1 cellular context compared by ENCODE assay signal in the genomic region with DNA sequence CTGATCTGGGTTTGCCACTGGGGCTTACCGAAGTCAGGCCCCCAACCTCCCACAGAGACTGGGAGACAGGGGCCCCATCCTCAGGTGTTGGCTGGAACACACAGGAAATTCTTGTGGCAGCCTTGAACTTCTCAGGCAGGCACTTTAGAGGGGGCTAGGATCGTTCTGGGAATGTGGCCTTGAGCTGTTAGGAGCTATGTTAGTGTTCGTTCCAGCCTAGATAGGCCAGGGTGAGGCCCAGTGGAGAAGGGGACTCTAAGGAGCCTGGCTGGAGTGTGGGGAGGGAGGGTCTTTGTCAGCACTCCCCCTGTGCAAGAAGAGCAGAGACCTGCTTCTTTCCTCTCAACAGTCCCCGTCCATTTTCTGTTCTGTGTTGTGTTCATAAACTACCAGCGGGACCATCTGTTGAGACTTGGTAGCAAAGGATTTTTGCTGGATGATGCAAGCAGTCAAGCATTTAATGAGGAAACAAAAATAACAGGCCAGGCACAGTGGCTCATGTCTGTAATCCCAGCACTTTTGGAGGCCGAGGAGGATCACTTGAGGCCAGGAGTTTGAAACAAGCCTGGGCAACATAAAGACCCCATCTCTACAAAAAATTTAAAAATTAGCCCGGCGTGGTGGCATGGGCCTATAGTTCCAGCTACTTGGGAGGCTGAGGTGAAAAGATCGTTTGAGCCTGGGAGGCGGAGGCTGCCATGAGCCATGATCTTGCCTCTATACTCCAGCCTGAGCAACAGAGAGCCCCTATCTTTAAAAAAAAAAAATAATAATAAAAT.
A peak's percentile ranks its signal among the peaks of the same experiment; 100 is the strongest.
TF ChIP-seq lines count a peak whose summit lies in the region.

No MANE protein-coding gene starts in this region.

TF ChIP-seq in HepG2, 621 proteins besides CTCF, POLR2A, EP300 and RAD21 (continued from another document and continues in another):
- TF ChIP-seq NFIC (IDR thresholded peaks at IDR 0.05; ENCODE audit: low read length) (no peak), CEBPB (IDR thresholded peaks at IDR 0.05; ENCODE audit: borderline replicate concordance, low read depth, low read length) (peak; percentile 67; the same call in 1 of the 2 replicates), CBFB (CRISPR knock-in tag; IDR thresholded peaks at IDR 0.05) (peak; percentile 25; the same call in 1 of the 2 replicates), ZNF317 (CRISPR knock-in tag; IDR thresholded peaks at IDR 0.05) (peak; percentile 45; the same call in 1 of the 2 replicates), ELF3 (CRISPR knock-in tag; IDR thresholded peaks at IDR 0.05) (peak; percentile 13; the same call in 1 of the 2 replicates), ZNF34 (CRISPR knock-in tag; IDR thresholded peaks at IDR 0.05; ENCODE audit: borderline replicate concordance) (0 out of 2 replicates have a peak, but pooled peaks have one; percentile 39), ZNF230 (CRISPR knock-in tag; IDR thresholded peaks at IDR 0.05) (no peak), MAZ (IDR thresholded peaks at IDR 0.05; ENCODE audit: borderline replicate concordance, low read depth, low read length) (no peak), MAZ (CRISPR knock-in tag; IDR thresholded peaks at IDR 0.05; ENCODE audit: low read depth) (0 out of 2 replicates have a peak, but pooled peaks have one; percentile 18), ADNP (CRISPR knock-in tag; IDR thresholded peaks at IDR 0.05) (no peak), HMG20A (CRISPR knock-in tag; IDR thresholded peaks at IDR 0.05; ENCODE audit: borderline replicate concordance) (peak; percentile 22; the same call in 1 of the 2 replicates), FOXC1 (CRISPR knock-in tag; IDR thresholded peaks at IDR 0.05; ENCODE audit: borderline replicate concordance) (no peak), HMG20B (CRISPR knock-in tag; conservative IDR thresholded peaks at IDR 0.05) (no peak), BCL6 (CRISPR knock-in tag; IDR thresholded peaks at IDR 0.05) (peak; percentile 26; the same call in 1 of the 2 replicates), STAT5B (CRISPR knock-in tag; IDR thresholded peaks at IDR 0.05) (no peak), ZFAT (CRISPR knock-in tag; conservative IDR thresholded peaks at IDR 0.05) (no peak)
- TF ChIP-seq, protein P1, sequence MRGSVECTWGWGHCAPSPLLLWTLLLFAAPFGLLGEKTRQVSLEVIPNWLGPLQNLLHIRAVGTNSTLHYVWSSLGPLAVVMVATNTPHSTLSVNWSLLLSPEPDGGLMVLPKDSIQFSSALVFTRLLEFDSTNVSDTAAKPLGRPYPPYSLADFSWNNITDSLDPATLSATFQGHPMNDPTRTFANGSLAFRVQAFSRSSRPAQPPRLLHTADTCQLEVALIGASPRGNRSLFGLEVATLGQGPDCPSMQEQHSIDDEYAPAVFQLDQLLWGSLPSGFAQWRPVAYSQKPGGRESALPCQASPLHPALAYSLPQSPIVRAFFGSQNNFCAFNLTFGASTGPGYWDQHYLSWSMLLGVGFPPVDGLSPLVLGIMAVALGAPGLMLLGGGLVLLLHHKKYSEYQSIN (CRISPR knock-in tag; IDR thresholded peaks at IDR 0.05; ENCODE audit: borderline replicate concordance), result no peak
- TF ChIP-seq, protein P2, sequence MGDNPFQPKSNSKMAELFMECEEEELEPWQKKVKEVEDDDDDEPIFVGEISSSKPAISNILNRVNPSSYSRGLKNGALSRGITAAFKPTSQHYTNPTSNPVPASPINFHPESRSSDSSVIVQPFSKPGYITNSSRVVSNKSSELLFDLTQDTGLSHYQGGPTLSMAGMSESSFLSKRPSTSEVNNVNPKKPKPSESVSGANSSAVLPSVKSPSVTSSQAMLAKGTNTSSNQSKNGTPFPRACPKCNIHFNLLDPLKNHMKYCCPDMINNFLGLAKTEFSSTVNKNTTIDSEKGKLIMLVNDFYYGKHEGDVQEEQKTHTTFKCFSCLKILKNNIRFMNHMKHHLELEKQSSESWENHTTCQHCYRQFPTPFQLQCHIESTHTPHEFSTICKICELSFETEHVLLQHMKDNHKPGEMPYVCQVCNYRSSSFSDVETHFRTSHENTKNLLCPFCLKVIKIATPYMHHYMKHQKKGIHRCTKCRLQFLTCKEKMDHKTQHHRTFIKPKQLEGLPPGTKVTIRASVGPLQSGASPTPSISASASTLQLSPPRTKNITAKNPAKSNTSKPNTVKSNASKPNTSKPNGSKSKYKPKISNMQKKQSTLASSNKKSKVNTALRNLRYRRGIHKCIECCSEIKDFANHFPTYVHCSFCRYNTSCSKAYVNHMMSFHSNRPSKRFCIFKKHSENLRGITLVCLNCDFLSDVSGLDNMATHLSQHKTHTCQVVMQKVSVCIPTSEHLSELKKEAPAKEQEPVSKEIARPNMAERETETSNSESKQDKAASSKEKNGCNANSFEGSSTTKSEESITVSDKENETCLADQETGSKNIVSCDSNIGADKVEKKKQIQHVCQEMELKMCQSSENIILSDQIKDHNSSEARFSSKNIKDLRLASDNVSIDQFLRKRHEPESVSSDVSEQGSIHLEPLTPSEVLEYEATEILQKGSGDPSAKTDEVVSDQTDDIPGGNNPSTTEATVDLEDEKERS (CRISPR knock-in tag; IDR thresholded peaks at IDR 0.05), result no peak
- TF ChIP-seq, protein P3, sequence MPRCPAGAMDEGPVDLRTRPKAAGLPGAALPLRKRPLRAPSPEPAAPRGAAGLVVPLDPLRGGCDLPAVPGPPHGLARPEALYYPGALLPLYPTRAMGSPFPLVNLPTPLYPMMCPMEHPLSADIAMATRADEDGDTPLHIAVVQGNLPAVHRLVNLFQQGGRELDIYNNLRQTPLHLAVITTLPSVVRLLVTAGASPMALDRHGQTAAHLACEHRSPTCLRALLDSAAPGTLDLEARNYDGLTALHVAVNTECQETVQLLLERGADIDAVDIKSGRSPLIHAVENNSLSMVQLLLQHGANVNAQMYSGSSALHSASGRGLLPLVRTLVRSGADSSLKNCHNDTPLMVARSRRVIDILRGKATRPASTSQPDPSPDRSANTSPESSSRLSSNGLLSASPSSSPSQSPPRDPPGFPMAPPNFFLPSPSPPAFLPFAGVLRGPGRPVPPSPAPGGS (CRISPR knock-in tag; IDR thresholded peaks at IDR 0.05), result no peak
- TF ChIP-seq, protein P4, sequence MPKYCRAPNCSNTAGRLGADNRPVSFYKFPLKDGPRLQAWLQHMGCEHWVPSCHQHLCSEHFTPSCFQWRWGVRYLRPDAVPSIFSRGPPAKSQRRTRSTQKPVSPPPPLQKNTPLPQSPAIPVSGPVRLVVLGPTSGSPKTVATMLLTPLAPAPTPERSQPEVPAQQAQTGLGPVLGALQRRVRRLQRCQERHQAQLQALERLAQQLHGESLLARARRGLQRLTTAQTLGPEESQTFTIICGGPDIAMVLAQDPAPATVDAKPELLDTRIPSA (CRISPR knock-in tag; IDR thresholded peaks at IDR 0.05; ENCODE audit: borderline replicate concordance), result no peak
- TF ChIP-seq, protein P5, sequence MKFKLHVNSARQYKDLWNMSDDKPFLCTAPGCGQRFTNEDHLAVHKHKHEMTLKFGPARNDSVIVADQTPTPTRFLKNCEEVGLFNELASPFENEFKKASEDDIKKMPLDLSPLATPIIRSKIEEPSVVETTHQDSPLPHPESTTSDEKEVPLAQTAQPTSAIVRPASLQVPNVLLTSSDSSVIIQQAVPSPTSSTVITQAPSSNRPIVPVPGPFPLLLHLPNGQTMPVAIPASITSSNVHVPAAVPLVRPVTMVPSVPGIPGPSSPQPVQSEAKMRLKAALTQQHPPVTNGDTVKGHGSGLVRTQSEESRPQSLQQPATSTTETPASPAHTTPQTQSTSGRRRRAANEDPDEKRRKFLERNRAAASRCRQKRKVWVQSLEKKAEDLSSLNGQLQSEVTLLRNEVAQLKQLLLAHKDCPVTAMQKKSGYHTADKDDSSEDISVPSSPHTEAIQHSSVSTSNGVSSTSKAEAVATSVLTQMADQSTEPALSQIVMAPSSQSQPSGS (CRISPR knock-in tag; IDR thresholded peaks at IDR 0.05), result peak; percentile 47; the same call in 1 of the 2 replicates
- TF ChIP-seq, protein P6, sequence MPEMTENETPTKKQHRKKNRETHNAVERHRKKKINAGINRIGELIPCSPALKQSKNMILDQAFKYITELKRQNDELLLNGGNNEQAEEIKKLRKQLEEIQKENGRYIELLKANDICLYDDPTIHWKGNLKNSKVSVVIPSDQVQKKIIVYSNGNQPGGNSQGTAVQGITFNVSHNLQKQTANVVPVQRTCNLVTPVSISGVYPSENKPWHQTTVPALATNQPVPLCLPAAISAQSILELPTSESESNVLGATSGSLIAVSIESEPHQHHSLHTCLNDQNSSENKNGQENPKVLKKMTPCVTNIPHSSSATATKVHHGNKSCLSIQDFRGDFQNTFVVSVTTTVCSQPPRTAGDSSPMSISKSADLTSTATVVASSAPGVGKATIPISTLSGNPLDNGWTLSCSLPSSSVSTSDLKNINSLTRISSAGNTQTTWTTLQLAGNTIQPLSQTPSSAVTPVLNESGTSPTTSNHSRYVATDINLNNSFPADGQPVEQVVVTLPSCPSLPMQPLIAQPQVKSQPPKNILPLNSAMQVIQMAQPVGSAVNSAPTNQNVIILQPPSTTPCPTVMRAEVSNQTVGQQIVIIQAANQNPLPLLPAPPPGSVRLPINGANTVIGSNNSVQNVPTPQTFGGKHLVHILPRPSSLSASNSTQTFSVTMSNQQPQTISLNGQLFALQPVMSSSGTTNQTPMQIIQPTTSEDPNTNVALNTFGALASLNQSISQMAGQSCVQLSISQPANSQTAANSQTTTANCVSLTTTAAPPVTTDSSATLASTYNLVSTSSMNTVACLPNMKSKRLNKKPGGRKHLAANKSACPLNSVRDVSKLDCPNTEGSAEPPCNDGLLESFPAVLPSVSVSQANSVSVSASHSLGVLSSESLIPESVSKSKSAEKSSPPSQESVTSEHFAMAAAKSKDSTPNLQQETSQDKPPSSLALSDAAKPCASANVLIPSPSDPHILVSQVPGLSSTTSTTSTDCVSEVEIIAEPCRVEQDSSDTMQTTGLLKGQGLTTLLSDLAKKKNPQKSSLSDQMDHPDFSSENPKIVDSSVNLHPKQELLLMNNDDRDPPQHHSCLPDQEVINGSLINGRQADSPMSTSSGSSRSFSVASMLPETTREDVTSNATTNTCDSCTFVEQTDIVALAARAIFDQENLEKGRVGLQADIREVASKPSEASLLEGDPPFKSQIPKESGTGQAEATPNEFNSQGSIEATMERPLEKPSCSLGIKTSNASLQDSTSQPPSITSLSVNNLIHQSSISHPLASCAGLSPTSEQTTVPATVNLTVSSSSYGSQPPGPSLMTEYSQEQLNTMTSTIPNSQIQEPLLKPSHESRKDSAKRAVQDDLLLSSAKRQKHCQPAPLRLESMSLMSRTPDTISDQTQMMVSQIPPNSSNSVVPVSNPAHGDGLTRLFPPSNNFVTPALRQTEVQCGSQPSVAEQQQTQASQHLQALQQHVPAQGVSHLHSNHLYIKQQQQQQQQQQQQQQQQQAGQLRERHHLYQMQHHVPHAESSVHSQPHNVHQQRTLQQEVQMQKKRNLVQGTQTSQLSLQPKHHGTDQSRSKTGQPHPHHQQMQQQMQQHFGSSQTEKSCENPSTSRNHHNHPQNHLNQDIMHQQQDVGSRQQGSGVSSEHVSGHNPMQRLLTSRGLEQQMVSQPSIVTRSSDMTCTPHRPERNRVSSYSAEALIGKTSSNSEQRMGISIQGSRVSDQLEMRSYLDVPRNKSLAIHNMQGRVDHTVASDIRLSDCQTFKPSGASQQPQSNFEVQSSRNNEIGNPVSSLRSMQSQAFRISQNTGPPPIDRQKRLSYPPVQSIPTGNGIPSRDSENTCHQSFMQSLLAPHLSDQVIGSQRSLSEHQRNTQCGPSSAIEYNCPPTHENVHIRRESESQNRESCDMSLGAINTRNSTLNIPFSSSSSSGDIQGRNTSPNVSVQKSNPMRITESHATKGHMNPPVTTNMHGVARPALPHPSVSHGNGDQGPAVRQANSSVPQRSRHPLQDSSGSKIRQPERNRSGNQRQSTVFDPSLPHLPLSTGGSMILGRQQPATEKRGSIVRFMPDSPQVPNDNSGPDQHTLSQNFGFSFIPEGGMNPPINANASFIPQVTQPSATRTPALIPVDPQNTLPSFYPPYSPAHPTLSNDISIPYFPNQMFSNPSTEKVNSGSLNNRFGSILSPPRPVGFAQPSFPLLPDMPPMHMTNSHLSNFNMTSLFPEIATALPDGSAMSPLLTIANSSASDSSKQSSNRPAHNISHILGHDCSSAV (CRISPR knock-in tag; IDR thresholded peaks at IDR 0.05; ENCODE audit: borderline replicate concordance), result no peak
- TF ChIP-seq, protein P7, sequence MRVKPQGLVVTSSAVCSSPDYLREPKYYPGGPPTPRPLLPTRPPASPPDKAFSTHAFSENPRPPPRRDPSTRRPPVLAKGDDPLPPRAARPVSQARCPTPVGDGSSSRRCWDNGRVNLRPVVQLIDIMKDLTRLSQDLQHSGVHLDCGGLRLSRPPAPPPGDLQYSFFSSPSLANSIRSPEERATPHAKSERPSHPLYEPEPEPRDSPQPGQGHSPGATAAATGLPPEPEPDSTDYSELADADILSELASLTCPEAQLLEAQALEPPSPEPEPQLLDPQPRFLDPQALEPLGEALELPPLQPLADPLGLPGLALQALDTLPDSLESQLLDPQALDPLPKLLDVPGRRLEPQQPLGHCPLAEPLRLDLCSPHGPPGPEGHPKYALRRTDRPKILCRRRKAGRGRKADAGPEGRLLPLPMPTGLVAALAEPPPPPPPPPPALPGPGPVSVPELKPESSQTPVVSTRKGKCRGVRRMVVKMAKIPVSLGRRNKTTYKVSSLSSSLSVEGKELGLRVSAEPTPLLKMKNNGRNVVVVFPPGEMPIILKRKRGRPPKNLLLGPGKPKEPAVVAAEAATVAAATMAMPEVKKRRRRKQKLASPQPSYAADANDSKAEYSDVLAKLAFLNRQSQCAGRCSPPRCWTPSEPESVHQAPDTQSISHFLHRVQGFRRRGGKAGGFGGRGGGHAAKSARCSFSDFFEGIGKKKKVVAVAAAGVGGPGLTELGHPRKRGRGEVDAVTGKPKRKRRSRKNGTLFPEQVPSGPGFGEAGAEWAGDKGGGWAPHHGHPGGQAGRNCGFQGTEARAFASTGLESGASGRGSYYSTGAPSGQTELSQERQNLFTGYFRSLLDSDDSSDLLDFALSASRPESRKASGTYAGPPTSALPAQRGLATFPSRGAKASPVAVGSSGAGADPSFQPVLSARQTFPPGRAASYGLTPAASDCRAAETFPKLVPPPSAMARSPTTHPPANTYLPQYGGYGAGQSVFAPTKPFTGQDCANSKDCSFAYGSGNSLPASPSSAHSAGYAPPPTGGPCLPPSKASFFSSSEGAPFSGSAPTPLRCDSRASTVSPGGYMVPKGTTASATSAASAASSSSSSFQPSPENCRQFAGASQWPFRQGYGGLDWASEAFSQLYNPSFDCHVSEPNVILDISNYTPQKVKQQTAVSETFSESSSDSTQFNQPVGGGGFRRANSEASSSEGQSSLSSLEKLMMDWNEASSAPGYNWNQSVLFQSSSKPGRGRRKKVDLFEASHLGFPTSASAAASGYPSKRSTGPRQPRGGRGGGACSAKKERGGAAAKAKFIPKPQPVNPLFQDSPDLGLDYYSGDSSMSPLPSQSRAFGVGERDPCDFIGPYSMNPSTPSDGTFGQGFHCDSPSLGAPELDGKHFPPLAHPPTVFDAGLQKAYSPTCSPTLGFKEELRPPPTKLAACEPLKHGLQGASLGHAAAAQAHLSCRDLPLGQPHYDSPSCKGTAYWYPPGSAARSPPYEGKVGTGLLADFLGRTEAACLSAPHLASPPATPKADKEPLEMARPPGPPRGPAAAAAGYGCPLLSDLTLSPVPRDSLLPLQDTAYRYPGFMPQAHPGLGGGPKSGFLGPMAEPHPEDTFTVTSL (CRISPR knock-in tag; IDR thresholded peaks at IDR 0.05; ENCODE audit: borderline replicate concordance), result no peak; the same call in 1 of the 2 replicates
